Comparison of ENCODE assay signal across 8 cellular contexts in genomic region chr5:169945831-169946261, GRCh38. TPM values are rescaled to one million over a fixed set of nuclear protein-coding genes. Genes with fewer than 3 reads are reported as not detected.
A peak's percentile ranks its signal among the peaks of the same experiment; 100 is the strongest.
DNase-seq lines count a peak whose midpoint lies in the region; ATAC-seq, FAIRE-seq and TF ChIP-seq lines count a peak whose summit lies in the region.

No MANE protein-coding gene starts in this region.

- peak overlapping the region in 1 of 2 donors; percentile 7 for H3K27ac ChIP-seq in coronary artery

- peaks cover 53% of the 10 kb centered on the region for H3K36me3 Mint-ChIP-seq in HFFc6 (ENCODE audit: low read depth)

- peaks cover 77% of the 10 kb centered on the region for H3K4me1 Mint-ChIP-seq in HFFc6 (ENCODE audit: low read depth)

- no peak for TF ChIP-seq CTCF in HFFc6 (IDR thresholded peaks at IDR 0.05)
- no peak for TF ChIP-seq CTCF in coronary artery (IDR thresholded peaks at IDR 0.05)

- peaks cover 1% of the 10 kb centered on the region; the same call in 1 of the 2 replicates for H3K27me3 Mint-ChIP-seq in HFFc6 (ENCODE audit: insufficient read depth)

- peak; percentile 97 for DNase-seq in HFFc6
- peak in 55 of 58 donors; percentile 6 to 75 (median 49) for DNase-seq in anterior cingulate cortex (lab: John Stamatoyannopoulos, UW)
- peak in 46 of 51 donors; percentile 11 to 76 (median 46) for DNase-seq in hypothalamus (lab: John Stamatoyannopoulos, UW)
- DNase-seq in smooth muscle cell of the brain vasculature (ENCODE audit: low read depth, low spot score), result peak; percentile 78
- no peak for DNase-seq in coronary artery (ENCODE audit: low spot score)
- DNase-seq in NCI-H774 (lab: John Stamatoyannopoulos, UW), result no peak
- DNase-seq in GM19239 (ENCODE audit: insufficient read length, low spot score), result no peak

- no peak overlapping the region for H3K4me3 ChIP-seq in coronary artery

- no peak for FAIRE-seq in GM19239 (lab: Jason Lieb, UNC)

- peak overlapping the region; percentile 97 for H3K27ac Mint-ChIP-seq in HFFc6

- no peak for ATAC-seq in HG03139 (IDR thresholded peaks at IDR 0.05; ENCODE audit: unreplicated experiment)

- H3K4me3 Mint-ChIP-seq in HFFc6, result peak overlapping the region; percentile 71

- H3K9me3 Mint-ChIP-seq in HFFc6, result no peaks in the 10 kb centered on the region

RNA-seq across cellular contexts. Expression of gene INSYN2B, which starts 34.4 kb away (rescaled TPM):
- total RNA-seq in HFFc6 (2021; fragmentation: NEBNext Ultra II Directional; extraction: Animal tissue kit (Norgen Biotek cat#: 25700)), result 10 to 100 TPM; 13.7 to 17.4 (median 16.0) TPM

Comparison
In these comparisons a context has a peak if more than half of its experiments do, and no peak if none do; other contexts are left out.
1. DNase-seq: peak in HFFc6 (single experiment), anterior cingulate cortex (55 of 58), hypothalamus (46 of 51) and smooth muscle cell of the brain vasculature (single experiment); none in coronary artery (single experiment), NCI-H774 (single experiment) and GM19239 (single experiment).